16 cellular contexts compared by ENCODE assay signal in the genomic region with DNA sequence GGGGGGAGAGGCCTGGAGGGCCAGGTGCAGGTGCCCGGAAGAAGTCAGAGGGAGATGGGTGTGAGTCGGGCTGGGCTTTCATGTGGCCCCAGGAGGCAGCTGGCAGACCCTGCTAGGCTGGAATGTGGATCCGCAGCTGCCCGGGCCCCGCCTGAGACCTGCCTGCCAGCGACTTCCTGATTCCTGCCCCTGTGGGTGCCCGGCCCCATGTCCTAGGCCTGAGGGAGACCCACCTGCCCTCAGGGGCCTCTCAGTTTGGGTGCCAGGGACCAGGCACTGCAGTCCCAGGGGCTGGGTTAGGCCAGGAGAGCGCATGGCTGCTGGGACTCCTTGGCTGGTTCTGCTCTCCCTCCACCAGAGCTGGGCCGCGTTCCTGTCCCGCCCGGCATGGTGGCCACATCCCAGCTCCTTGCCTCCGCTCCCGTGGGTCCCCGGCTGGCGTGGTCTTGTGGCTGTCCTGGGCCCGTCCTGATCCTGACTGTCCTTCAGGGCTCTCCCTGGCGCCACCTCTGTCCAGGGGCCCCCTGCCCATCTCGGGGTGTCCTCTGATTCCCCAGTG. TPM values are rescaled to one million over a fixed set of nuclear protein-coding genes. Genes with fewer than 3 reads are reported as not detected.
A peak's percentile ranks its signal among the peaks of the same experiment; 100 is the strongest.
DNase-seq lines count a peak whose midpoint lies in the region; ATAC-seq and TF ChIP-seq lines count a peak whose summit lies in the region.
"Had no signal": no experiment of that assay in that cellular context is flagged by ENCODE, and none has a peak within 500 bp of the region (broad histone marks: within the 10 kb centered on the region; RNA-seq: fewer than 3 reads in every experiment).

No MANE protein-coding gene starts in this region.

- H3K4me3 Mint-ChIP-seq in stimulated activated effector memory CD8-positive, alpha-beta T cell treated with anti-CD3 and anti-CD28 coated beads, Interleukin-12 subunit alpha, Interleukin-12 subunit beta, amount 100 ng/mL, for 72 hours: no peak overlapping the region
- H3K4me3 Mint-ChIP-seq: IgD-negative memory B cell had no signal

- peaks cover 5 to 50% (median 16%) of the 10 kb centered on the region in 4 donors for H3K4me1 ChIP-seq in Peyer's patch
- H3K4me1 ChIP-seq: uterus had no signal

- no peaks in the 10 kb centered on the region for H3K36me3 ChIP-seq in Peyer's patch
- H3K36me3 ChIP-seq: right lobe of liver, uterus had no signal

- no peaks in the 10 kb centered on the region for H3K27me3 ChIP-seq in Peyer's patch
- H3K27me3 ChIP-seq: right lobe of liver, uterus had no signal

- H3K4me3 ChIP-seq in Peyer's patch: no peak overlapping the region
- H3K4me3 ChIP-seq: right lobe of liver, uterus had no signal

- H3K9me3 Mint-ChIP-seq in stimulated activated effector memory CD8-positive, alpha-beta T cell treated with anti-CD3 and anti-CD28 coated beads, Interleukin-12 subunit alpha, Interleukin-12 subunit beta, amount 100 ng/mL, for 72 hours: no peaks in the 10 kb centered on the region
- H3K9me3 Mint-ChIP-seq: IgD-negative memory B cell had no signal

- H3K27ac ChIP-seq in Peyer's patch: peak overlapping the region in 3 of 4 donors; percentile 60 to 98 (median 70)
- H3K27ac ChIP-seq: right lobe of liver, uterus had no signal

- ATAC-seq in stimulated activated effector memory CD8-positive, alpha-beta T cell treated with anti-CD3 and anti-CD28 coated beads, Interleukin-12 subunit alpha, Interleukin-12 subunit beta, amount 100 ng/mL, for 72 hours: no peak

- no peak for TF ChIP-seq CTCF in Peyer's patch (IDR thresholded peaks at IDR 0.05)

- H3K36me3 Mint-ChIP-seq in stimulated activated effector memory CD8-positive, alpha-beta T cell treated with anti-CD3 and anti-CD28 coated beads, Interleukin-12 subunit alpha, Interleukin-12 subunit beta, amount 100 ng/mL, for 72 hours: no peaks in the 10 kb centered on the region

- no peak for TF ChIP-seq POLR2A in Peyer's patch (IDR thresholded peaks at IDR 0.05)

- H3K9me3 ChIP-seq in Peyer's patch: no peaks in the 10 kb centered on the region
- H3K9me3 ChIP-seq: right lobe of liver, uterus had no signal

- DNase-seq in HT-29 (ENCODE audit: low spot score): peak; percentile 85
- peak in 2 of 3 donors; percentile 73 to 81 for DNase-seq in Peyer's patch
- DNase-seq in kidney tubule cell (ENCODE audit: low spot score): peak; percentile 61
- no peak for DNase-seq in stimulated activated effector memory CD8-positive, alpha-beta T cell treated with anti-CD3 and anti-CD28 coated beads, Interleukin-12 subunit alpha, Interleukin-12 subunit beta, amount 100 ng/mL, for 72 hours (ENCODE audit: low spot score in 2 of 2)
- no peak for DNase-seq in anterior cingulate cortex (lab: John Stamatoyannopoulos, UW)
- DNase-seq in head of caudate nucleus: no peak
- DNase-seq in D341Med (ENCODE audit: low spot score): no peak
- DNase-seq: activated CD4-positive, CD25-positive, alpha-beta regulatory T cell treated with anti-CD3 and anti-CD28 coated beads, Interleukin-2, amount 50 U/mL, for 72 hours; C1 segment of cervical spinal cord; dermis blood vessel endothelial cell; hippocampal formation; NCI-H1105; right lobe of liver; uterus had no signal

- intact Hi-C loops in head of caudate nucleus (cut with DNase I): no loop called here

- H3K27ac Mint-ChIP-seq in stimulated activated effector memory CD8-positive, alpha-beta T cell treated with anti-CD3 and anti-CD28 coated beads, Interleukin-12 subunit alpha, Interleukin-12 subunit beta, amount 100 ng/mL, for 72 hours: peak overlapping the region; percentile 71
- H3K27ac Mint-ChIP-seq: IgD-negative memory B cell had no signal

- H3K4me1 Mint-ChIP-seq in stimulated activated effector memory CD8-positive, alpha-beta T cell treated with anti-CD3 and anti-CD28 coated beads, Interleukin-12 subunit alpha, Interleukin-12 subunit beta, amount 100 ng/mL, for 72 hours: peaks cover 26% of the 10 kb centered on the region

RNA-seq across cellular contexts. Expression of a gene that starts 22.1 kb away (rescaled TPM):
- 172 and 193 TPM in 2 replicates for total RNA-seq in HT-29 (2014; rRNA removed; shearing (Covaris generic))
- 10 to 100 TPM; 12.4 to 81.0 (median 31.9) TPM for total RNA-seq in Peyer's patch

RNA-seq across cellular contexts. Expression of a gene that starts 42.9 kb away (rescaled TPM):
- 4.0 and 4.7 TPM in 2 replicates for total RNA-seq in HT-29 (2014; rRNA removed; shearing (Covaris generic))
- total RNA-seq in Peyer's patch: 1 to 10 TPM in 2 of 4 donors, not detected in 2; 1.1 to 2.0 TPM
- total RNA-seq: fibroblast of lung, right lobe of liver had no signal

Comparison
In these comparisons a context has a peak if more than half of its experiments do, and no peak if none do; other contexts are left out.
1. DNase-seq: peak in HT-29 (single experiment), Peyer's patch (2 of 3) and kidney tubule cell (single experiment); none in stimulated activated effector memory CD8-positive, alpha-beta T cell treated with anti-CD3 and anti-CD28 coated beads, Interleukin-12 subunit alpha, Interleukin-12 subunit beta, amount 100 ng/mL, for 72 hours (0 of 2), anterior cingulate cortex (0 of 58), head of caudate nucleus (0 of 42) and D341Med (single experiment).